ENCODE assay signal across 9 cellular contexts in genomic region chr10:3829193-3830050, GRCh38. TPM values are rescaled to one million over a fixed set of nuclear protein-coding genes. Genes with fewer than 3 reads are reported as not detected.
DNase-seq lines count a peak whose midpoint lies in the region; ATAC-seq and TF ChIP-seq lines count a peak whose summit lies in the region.
"Had no signal": no experiment of that assay in that cellular context is flagged by ENCODE, and none has a peak within 500 bp of the region (broad histone marks: within the 10 kb centered on the region; RNA-seq: fewer than 3 reads in every experiment).

No MANE protein-coding gene starts in this region.

- TF ChIP-seq RAD21 in SK-N-SH (IDR thresholded peaks at IDR 0.05; ENCODE audit: low read length) = no peak

- H3K9me3 Mint-ChIP-seq in activated naive CD8-positive, alpha-beta T cell treated with anti-CD3 and anti-CD28 coated beads for 36 hours = peaks cover 3% of the 10 kb centered on the region

- TF ChIP-seq EP300 in SK-N-SH (IDR thresholded peaks at IDR 0.05; ENCODE audit: borderline replicate concordance in 1 of 2, low read depth in 1 of 2, low read length in 1 of 2) = no peak

- H3K36me3 ChIP-seq in SK-N-SH (replicated peaks in 1 of 2; ENCODE audit: control insufficient read depth in 1 of 2, insufficient read depth in 2 of 2, low read length in 1 of 2) (no peaks in the 10 kb centered on the region), stomach smooth muscle (ENCODE audit: control insufficient read depth in 2 of 2, insufficient read depth in 2 of 2, low read length in 2 of 2) (no peaks in the 10 kb centered on the region)

- no peaks in the 10 kb centered on the region for H3K9me2 ChIP-seq in SK-N-SH

- no peak for DNase-seq in SK-N-SH
- DNase-seq in activated naive CD8-positive, alpha-beta T cell treated with anti-CD3 and anti-CD28 coated beads for 36 hours = no peak
- peak; percentile 15 for DNase-seq in iris pigment epithelial cell (ENCODE audit: low read depth)
- no peak for DNase-seq in activated CD4-positive, CD25-positive, alpha-beta regulatory T cell treated with anti-CD3 and anti-CD28 coated beads, Interleukin-2, amount 50 U/mL, for 72 hours
- no peak for DNase-seq in hippocampal formation (lab: John Stamatoyannopoulos, UW)
- DNase-seq: NCI-H510A treated with DMSO at 0.1 percent for 48 hours had no signal

- no peaks in the 10 kb centered on the region for H3K9me3 ChIP-seq in SK-N-SH
- H3K9me3 ChIP-seq in stomach smooth muscle (ENCODE audit: control insufficient read depth in 2 of 2, low read length in 2 of 2) = no peaks in the 10 kb centered on the region

- ATAC-seq in SK-N-SH treated with all-trans-retinoic acid at 6 μM for 48 hours (no peak), GM19452 (IDR thresholded peaks at IDR 0.05; ENCODE audit: unreplicated experiment) (no peak)

- H3K4me2 ChIP-seq in SK-N-SH = peak overlapping the region; percentile 32; the same call in 1 of the 2 replicates

- no peaks in the 10 kb centered on the region for H3K27me3 ChIP-seq in SK-N-SH (ENCODE audit: insufficient read depth)
- H3K27me3 ChIP-seq in stomach smooth muscle (ENCODE audit: control insufficient read depth in 1 of 2, insufficient read depth in 2 of 2, low read length in 2 of 2) = no peaks in the 10 kb centered on the region

- H3F3A ChIP-seq in SK-N-SH (replicated peaks; ENCODE audit: insufficient read depth) = peaks cover 5% of the 10 kb centered on the region

- H3K27ac Mint-ChIP-seq in activated naive CD8-positive, alpha-beta T cell treated with anti-CD3 and anti-CD28 coated beads for 36 hours = peak overlapping the region; percentile 88

- peaks cover 38% of the 10 kb centered on the region for H3K4me1 Mint-ChIP-seq in activated naive CD8-positive, alpha-beta T cell treated with anti-CD3 and anti-CD28 coated beads for 36 hours

- peak overlapping the region; percentile 79 for H2AFZ ChIP-seq in SK-N-SH (ENCODE audit: low read depth)

- peaks cover 3% of the 10 kb centered on the region for H3K36me3 Mint-ChIP-seq in activated naive CD8-positive, alpha-beta T cell treated with anti-CD3 and anti-CD28 coated beads for 36 hours

- no peaks in the 10 kb centered on the region for H3K27me3 Mint-ChIP-seq in activated naive CD8-positive, alpha-beta T cell treated with anti-CD3 and anti-CD28 coated beads for 36 hours

- H3K4me3 Mint-ChIP-seq in activated naive CD8-positive, alpha-beta T cell treated with anti-CD3 and anti-CD28 coated beads for 36 hours = no peak overlapping the region

- H3K9ac ChIP-seq in SK-N-SH = peak overlapping the region; percentile 23
- peak overlapping the region; percentile 55 to 65 for H3K9ac ChIP-seq in stomach smooth muscle (ENCODE audit: low read length in 2 of 2)

- POLR2A ChIA-PET in SK-N-SH (lab: Yijun Ruan, JAX) = no interaction called here

- H3K4me3 ChIP-seq in SK-N-SH (ENCODE audit: low read depth in 2 of 2, low read length in 1 of 2) = no peak overlapping the region; a peak in 1 of 4 replicates
- H3K4me3 ChIP-seq in stomach smooth muscle (ENCODE audit: low read length in 2 of 2) = peak overlapping the region; percentile 58 to 60

- H3K79me2 ChIP-seq in SK-N-SH (ENCODE audit: insufficient read depth) = no peaks in the 10 kb centered on the region

- TF ChIP-seq CTCF in SK-N-SH (IDR thresholded peaks at IDR 0.05) = no peak

- H3K27ac ChIP-seq in SK-N-SH (ENCODE audit: low read depth in 2 of 2, low read length in 1 of 2) (peak overlapping the region in 1 of 2 experiments; percentile 46; a peak in 2 of 4 replicates), stomach smooth muscle (ENCODE audit: low read length) (peak overlapping the region; percentile 63)

- WGBS in SK-N-SH (ENCODE audit: low lambda C conversion rate) = 92% methylated on average over 7 of the region's 7 CpGs

- peaks cover 4 to 5% of the 10 kb centered on the region in 2 experiments; a peak in 3 of 4 replicates for H3K4me1 ChIP-seq in SK-N-SH (ENCODE audit: control insufficient read depth in 1 of 2, insufficient read depth in 2 of 2, low read depth in 1 of 2, low read length in 1 of 2)
- H3K4me1 ChIP-seq in stomach smooth muscle (ENCODE audit: control insufficient read depth, insufficient read depth, low read length) = peaks cover 15% of the 10 kb centered on the region

- H4K20me1 ChIP-seq in SK-N-SH (ENCODE audit: insufficient read depth) = no peaks in the 10 kb centered on the region

- CTCF ChIA-PET in SK-N-SH (lab: Yijun Ruan, JAX) = no interaction called here

TF ChIP-seq in SK-N-SH, 30 proteins besides CTCF, POLR2A, EP300 and RAD21 (continues in another document):
- TF ChIP-seq EZH2phosphoT487 (IDR thresholded peaks at IDR 0.05; ENCODE audit: borderline replicate concordance, low read depth) (no peak), SMC3 (IDR thresholded peaks at IDR 0.05; ENCODE audit: low read depth, low read length) (no peak), FOSL2 (IDR thresholded peaks at IDR 0.05; ENCODE audit: borderline replicate concordance, low read depth) (no peak), TEAD4 (IDR thresholded peaks at IDR 0.05; ENCODE audit: borderline replicate concordance, insufficient read depth) (no peak), SIN3A (IDR thresholded peaks at IDR 0.05; ENCODE audit: borderline replicate concordance, low read depth, low read length) (no peak), TCF12 (IDR thresholded peaks at IDR 0.05) (no peak), FOXJ3 (CRISPR knock-in tag; IDR thresholded peaks at IDR 0.05) (no peak), USF2 (IDR thresholded peaks at IDR 0.05; ENCODE audit: borderline replicate concordance, low read depth, low read length) (no peak)
- TF ChIP-seq, protein P1, sequence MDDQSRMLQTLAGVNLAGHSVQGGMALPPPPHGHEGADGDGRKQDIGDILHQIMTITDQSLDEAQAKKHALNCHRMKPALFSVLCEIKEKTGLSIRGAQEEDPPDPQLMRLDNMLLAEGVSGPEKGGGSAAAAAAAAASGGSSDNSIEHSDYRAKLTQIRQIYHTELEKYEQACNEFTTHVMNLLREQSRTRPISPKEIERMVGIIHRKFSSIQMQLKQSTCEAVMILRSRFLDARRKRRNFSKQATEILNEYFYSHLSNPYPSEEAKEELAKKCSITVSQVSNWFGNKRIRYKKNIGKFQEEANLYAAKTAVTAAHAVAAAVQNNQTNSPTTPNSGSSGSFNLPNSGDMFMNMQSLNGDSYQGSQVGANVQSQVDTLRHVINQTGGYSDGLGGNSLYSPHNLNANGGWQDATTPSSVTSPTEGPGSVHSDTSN (IDR thresholded peaks at IDR 0.05) = no peak

TF ChIP-seq in SK-N-SH treated with all-trans-retinoic acid at 6 μM for 48 hours, 23 proteins besides CTCF, POLR2A, EP300 and RAD21 (continues in another document):
- TF ChIP-seq ZC3H10 (CRISPR knock-in tag; IDR thresholded peaks at IDR 0.05) (no peak), ZNF8 (CRISPR knock-in tag; IDR thresholded peaks at IDR 0.05) (no peak), BACH2 (CRISPR knock-in tag; IDR thresholded peaks at IDR 0.05; ENCODE audit: borderline replicate concordance) (no peak), TOX (CRISPR knock-in tag; IDR thresholded peaks at IDR 0.05; ENCODE audit: borderline replicate concordance) (no peak), ZFP30 (CRISPR knock-in tag; IDR thresholded peaks at IDR 0.05) (no peak)
- TF ChIP-seq, protein P2, sequence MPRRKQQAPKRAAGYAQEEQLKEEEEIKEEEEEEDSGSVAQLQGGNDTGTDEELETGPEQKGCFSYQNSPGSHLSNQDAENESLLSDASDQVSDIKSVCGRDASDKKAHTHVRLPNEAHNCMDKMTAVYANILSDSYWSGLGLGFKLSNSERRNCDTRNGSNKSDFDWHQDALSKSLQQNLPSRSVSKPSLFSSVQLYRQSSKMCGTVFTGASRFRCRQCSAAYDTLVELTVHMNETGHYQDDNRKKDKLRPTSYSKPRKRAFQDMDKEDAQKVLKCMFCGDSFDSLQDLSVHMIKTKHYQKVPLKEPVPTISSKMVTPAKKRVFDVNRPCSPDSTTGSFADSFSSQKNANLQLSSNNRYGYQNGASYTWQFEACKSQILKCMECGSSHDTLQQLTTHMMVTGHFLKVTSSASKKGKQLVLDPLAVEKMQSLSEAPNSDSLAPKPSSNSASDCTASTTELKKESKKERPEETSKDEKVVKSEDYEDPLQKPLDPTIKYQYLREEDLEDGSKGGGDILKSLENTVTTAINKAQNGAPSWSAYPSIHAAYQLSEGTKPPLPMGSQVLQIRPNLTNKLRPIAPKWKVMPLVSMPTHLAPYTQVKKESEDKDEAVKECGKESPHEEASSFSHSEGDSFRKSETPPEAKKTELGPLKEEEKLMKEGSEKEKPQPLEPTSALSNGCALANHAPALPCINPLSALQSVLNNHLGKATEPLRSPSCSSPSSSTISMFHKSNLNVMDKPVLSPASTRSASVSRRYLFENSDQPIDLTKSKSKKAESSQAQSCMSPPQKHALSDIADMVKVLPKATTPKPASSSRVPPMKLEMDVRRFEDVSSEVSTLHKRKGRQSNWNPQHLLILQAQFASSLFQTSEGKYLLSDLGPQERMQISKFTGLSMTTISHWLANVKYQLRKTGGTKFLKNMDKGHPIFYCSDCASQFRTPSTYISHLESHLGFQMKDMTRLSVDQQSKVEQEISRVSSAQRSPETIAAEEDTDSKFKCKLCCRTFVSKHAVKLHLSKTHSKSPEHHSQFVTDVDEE (CRISPR knock-in tag; IDR thresholded peaks at IDR 0.05) = no peak
- TF ChIP-seq, protein P3, sequence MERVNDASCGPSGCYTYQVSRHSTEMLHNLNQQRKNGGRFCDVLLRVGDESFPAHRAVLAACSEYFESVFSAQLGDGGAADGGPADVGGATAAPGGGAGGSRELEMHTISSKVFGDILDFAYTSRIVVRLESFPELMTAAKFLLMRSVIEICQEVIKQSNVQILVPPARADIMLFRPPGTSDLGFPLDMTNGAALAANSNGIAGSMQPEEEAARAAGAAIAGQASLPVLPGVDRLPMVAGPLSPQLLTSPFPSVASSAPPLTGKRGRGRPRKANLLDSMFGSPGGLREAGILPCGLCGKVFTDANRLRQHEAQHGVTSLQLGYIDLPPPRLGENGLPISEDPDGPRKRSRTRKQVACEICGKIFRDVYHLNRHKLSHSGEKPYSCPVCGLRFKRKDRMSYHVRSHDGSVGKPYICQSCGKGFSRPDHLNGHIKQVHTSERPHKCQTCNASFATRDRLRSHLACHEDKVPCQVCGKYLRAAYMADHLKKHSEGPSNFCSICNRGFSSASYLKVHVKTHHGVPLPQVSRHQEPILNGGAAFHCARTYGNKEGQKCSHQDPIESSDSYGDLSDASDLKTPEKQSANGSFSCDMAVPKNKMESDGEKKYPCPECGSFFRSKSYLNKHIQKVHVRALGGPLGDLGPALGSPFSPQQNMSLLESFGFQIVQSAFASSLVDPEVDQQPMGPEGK (CRISPR knock-in tag; IDR thresholded peaks at IDR 0.05; ENCODE audit: borderline replicate concordance) = no peak

RNA-seq across cellular contexts. Expression of gene KLF6, which starts 44.4 kb away (rescaled TPM):
- 127 and 148 TPM in 2 replicates for polyA plus RNA-seq in SK-N-SH (2012; rRNA removed)
- 72.3 and 76.2 TPM in 2 replicates for polyA plus RNA-seq in SK-N-SH (2012; cell fraction: cytosol; rRNA removed)
- 687 and 844 TPM in 2 replicates for polyA plus RNA-seq in SK-N-SH (2012; cell fraction: nucleus; rRNA removed)
- total RNA-seq in activated naive CD8-positive, alpha-beta T cell treated with anti-CD3 and anti-CD28 coated beads for 36 hours = 100 to 1,000 TPM; 117 to 125 TPM

Comparison
In these comparisons a context has a peak if more than half of its experiments do, and no peak if none do; other contexts are left out.
1. H3K4me3 ChIP-seq: peak in stomach smooth muscle (2 of 2); none in SK-N-SH (0 of 2).